Comparison of ENCODE assay signal across 22 cellular contexts in the genomic region with DNA sequence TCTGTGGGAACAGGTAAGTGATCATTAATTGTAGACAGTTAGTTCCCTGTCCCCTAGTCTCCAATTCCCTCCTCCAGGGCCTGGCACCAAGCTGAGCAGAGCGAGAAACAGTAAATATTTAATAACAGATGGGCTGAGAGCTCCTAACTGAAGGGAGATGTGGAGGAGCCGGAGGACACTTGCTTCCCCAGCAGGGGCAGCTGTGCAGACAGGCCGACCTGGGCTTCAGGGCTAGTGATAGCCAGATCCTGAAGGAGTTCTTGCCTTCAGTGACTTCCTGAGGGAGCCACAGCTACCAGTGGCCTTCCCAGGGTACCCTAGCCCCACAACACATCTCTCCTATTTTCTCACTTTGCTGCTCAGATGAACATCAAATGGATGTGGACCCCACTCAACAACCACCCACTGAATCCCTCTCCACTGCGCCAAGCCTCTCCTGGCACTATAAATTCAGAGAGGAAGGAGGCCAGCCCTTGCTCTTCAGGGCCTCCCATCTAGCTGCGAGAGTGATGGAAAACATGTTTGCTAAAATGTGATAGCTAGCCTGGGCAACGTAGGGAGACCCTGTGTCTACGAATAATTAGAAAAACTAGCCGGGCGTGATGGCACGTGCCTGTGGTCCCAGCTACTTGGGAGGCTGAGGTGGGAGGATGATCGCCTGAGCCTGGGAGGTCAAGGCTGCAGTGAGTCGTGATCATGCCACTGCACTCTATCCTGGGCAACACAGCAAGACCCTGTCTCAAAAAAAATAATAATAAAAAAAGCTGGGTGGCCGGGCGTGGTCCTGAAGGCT. TPM values are rescaled to one million over a fixed set of nuclear protein-coding genes. Genes with fewer than 3 reads are reported as not detected.
DNase-seq lines count a peak whose midpoint lies in the region; ATAC-seq and TF ChIP-seq lines count a peak whose summit lies in the region.
"Had no signal": no experiment of that assay in that cellular context is flagged by ENCODE, and none has a peak within 500 bp of the region (broad histone marks: within the 10 kb centered on the region; RNA-seq: fewer than 3 reads in every experiment).

No MANE protein-coding gene starts in this region.

- H3K9me3 ChIP-seq in BLaER1 treated with 17β-estradiol and CSF1 and Interleukin-3, amounts not matched to agents 10 nM and 100 nM (replicated peaks in 1 of 11), result no peaks in the 10 kb centered on the region
- H3K9me3 ChIP-seq in HEK293 (ENCODE audit: control insufficient read depth, insufficient read depth, low read depth, low read length) (no peaks in the 10 kb centered on the region), WERI-Rb-1 (ENCODE audit: severe bottlenecking) (no peaks in the 10 kb centered on the region)
- H3K9me3 ChIP-seq: BE2C, heart right ventricle, pancreas, right atrium auricular region, tibial nerve had no signal

- H3K4me3 ChIP-seq in BLaER1 treated with 17β-estradiol and CSF1 and Interleukin-3, amounts not matched to agents 10 nM and 100 nM, result no peak overlapping the region
- H3K4me3 ChIP-seq in HEK293 (ENCODE audit: low read depth, low read length), result no peak overlapping the region
- no peak overlapping the region for H3K4me3 ChIP-seq in WERI-Rb-1 (ENCODE audit: low read depth, low read length)
- H3K4me3 ChIP-seq: heart right ventricle, pancreas, right atrium auricular region, tibial nerve had no signal

- DNase-seq in WERI-Rb-1 (no peak), glutamatergic neuron (no peak), superior temporal gyrus (ENCODE audit: extremely low spot score) (no peak)
- DNase-seq in naive thymus-derived CD8-positive, alpha-beta T cell, result no peak
- DNase-seq: activated CD4-positive, alpha-beta T cell treated with anti-CD3 and anti-CD28 coated beads for 1 hour; activated CD8-positive, alpha-beta memory T cell treated with anti-CD3 and anti-CD28 coated beads for 24 hours; activated T-cell treated with anti-CD3 and anti-CD28 coated beads, Interleukin-2, amount 50 U/mL, for 24 hours; BE2C; heart right ventricle; naive thymus-derived CD4-positive, alpha-beta T cell; NCI-H1092; NCI-H510A treated with DMSO at 0.1 percent for 48 hours; pancreas; Right ventricle myocardium superior had no signal

- CTCF ChIA-PET in HEK293 (lab: Yijun Ruan, JAX), result interaction anchor here (0.5 to 2.5 kb wide), 7 partner anchors 9 to 43 kb away, joined by 3 to 18 read pairs (median 5); no protein-coding TSS in a partner anchor

- TF ChIP-seq CTCF in HEK293 (tag by site-specific recombination; IDR thresholded peaks at IDR 0.05), result no peak
- TF ChIP-seq CTCF in WERI-Rb-1 (IDR thresholded peaks at IDR 0.05; ENCODE audit: low read depth, low read length), result peak; percentile 20; the same call in 1 of the 2 replicates
- no peak for TF ChIP-seq CTCF in glutamatergic neuron (IDR thresholded peaks at IDR 0.05; ENCODE audit: partially characterized antibody, unreplicated experiment)

- peak overlapping the region; percentile 89 for H3K27ac Mint-ChIP-seq in glutamatergic neuron (ENCODE audit: unreplicated experiment)
- H3K27ac Mint-ChIP-seq in naive thymus-derived CD8-positive, alpha-beta T cell, result no peak overlapping the region
- H3K27ac Mint-ChIP-seq: activated T-cell treated with anti-CD3 and anti-CD28 coated beads, Interleukin-2, amount 50 U/mL, for 24 hours; naive thymus-derived CD4-positive, alpha-beta T cell; stimulated activated naive CD8-positive, alpha-beta T cell treated with anti-CD3 and anti-CD28 coated beads, Interleukin-15, Interleukin-2, amounts not matched to agents 100 ng/mL and 50 ng/mL, for 24 hours had no signal

- H4K20me1 ChIP-seq in BLaER1 treated with 17β-estradiol and CSF1 and Interleukin-3, amounts not matched to agents 10 nM and 100 nM, result no peaks in the 10 kb centered on the region

- H3K4me1 ChIP-seq in BLaER1 treated with 17β-estradiol and CSF1 and Interleukin-3, amounts not matched to agents 10 nM and 100 nM, result peaks cover 23 to 54% (median 40%) of the 10 kb centered on the region in 10 experiments
- no peaks in the 10 kb centered on the region for H3K4me1 ChIP-seq in HEK293 (ENCODE audit: control insufficient read depth, insufficient read depth, low read length)
- H3K4me1 ChIP-seq: BE2C, pancreas had no signal

- H3K27me3 ChIP-seq in BLaER1 treated with 17β-estradiol and CSF1 and Interleukin-3, amounts not matched to agents 10 nM and 100 nM, result no peaks in the 10 kb centered on the region
- no peaks in the 10 kb centered on the region for H3K27me3 ChIP-seq in WERI-Rb-1 (ENCODE audit: insufficient read depth, low read depth, severe bottlenecking)
- H3K27me3 ChIP-seq: BE2C, heart right ventricle, pancreas, right atrium auricular region, tibial nerve had no signal

- no peak for ATAC-seq in GM18511 (IDR thresholded peaks at IDR 0.05; ENCODE audit: unreplicated experiment)
- no peak for ATAC-seq in naive thymus-derived CD8-positive, alpha-beta T cell
- ATAC-seq: left lobe of liver; naive thymus-derived CD4-positive, alpha-beta T cell had no signal

- no peaks in the 10 kb centered on the region for H3K36me3 ChIP-seq in BLaER1 treated with 17β-estradiol and CSF1 and Interleukin-3, amounts not matched to agents 10 nM and 100 nM
- H3K36me3 ChIP-seq in HEK293 (ENCODE audit: control insufficient read depth in 2 of 2, insufficient read depth in 1 of 2, low read length in 2 of 2) (no peaks in the 10 kb centered on the region), WERI-Rb-1 (no peaks in the 10 kb centered on the region)
- H3K36me3 ChIP-seq: BE2C, heart right ventricle, pancreas, right atrium auricular region, tibial nerve had no signal

- H3K4me3 Mint-ChIP-seq in glutamatergic neuron (ENCODE audit: unreplicated experiment), result peak overlapping the region; percentile 12
- H3K4me3 Mint-ChIP-seq in naive thymus-derived CD8-positive, alpha-beta T cell, result no peak overlapping the region
- H3K4me3 Mint-ChIP-seq: activated T-cell treated with anti-CD3 and anti-CD28 coated beads, Interleukin-2, amount 50 U/mL, for 24 hours; naive thymus-derived CD4-positive, alpha-beta T cell; stimulated activated naive CD8-positive, alpha-beta T cell treated with anti-CD3 and anti-CD28 coated beads, Interleukin-15, Interleukin-2, amounts not matched to agents 100 ng/mL and 50 ng/mL, for 24 hours had no signal

- no peak overlapping the region for H3K9ac ChIP-seq in BLaER1 treated with 17β-estradiol and CSF1 and Interleukin-3, amounts not matched to agents 10 nM and 100 nM
- H3K9ac ChIP-seq: KMS-11 had no signal

- H3K27me3 Mint-ChIP-seq in glutamatergic neuron (ENCODE audit: unreplicated experiment), result peaks cover 23% of the 10 kb centered on the region
- H3K27me3 Mint-ChIP-seq in naive thymus-derived CD8-positive, alpha-beta T cell, result peaks cover 3 to 12% (median 9%) of the 10 kb centered on the region in 5 donors

- peaks cover 25% of the 10 kb centered on the region for H3K4me1 Mint-ChIP-seq in glutamatergic neuron (ENCODE audit: low read depth, unreplicated experiment)
- peaks cover 5 to 15% (median 12%) of the 10 kb centered on the region in 4 donors for H3K4me1 Mint-ChIP-seq in naive thymus-derived CD8-positive, alpha-beta T cell

- peak overlapping the region in 9 of 11 experiments; percentile 16 to 69 (median 40); a peak in 14 of 22 replicates for H3K4me2 ChIP-seq in BLaER1 treated with 17β-estradiol and CSF1 and Interleukin-3, amounts not matched to agents 10 nM and 100 nM
- H3K4me2 ChIP-seq: KMS-11 had no signal

- no peaks in the 10 kb centered on the region for H3K36me3 Mint-ChIP-seq in glutamatergic neuron (ENCODE audit: unreplicated experiment)
- no peaks in the 10 kb centered on the region for H3K36me3 Mint-ChIP-seq in naive thymus-derived CD8-positive, alpha-beta T cell

- H3K9me3 Mint-ChIP-seq in glutamatergic neuron (ENCODE audit: unreplicated experiment), result peaks cover 2% of the 10 kb centered on the region
- no peaks in the 10 kb centered on the region for H3K9me3 Mint-ChIP-seq in naive thymus-derived CD8-positive, alpha-beta T cell
- H3K9me3 Mint-ChIP-seq: activated T-cell treated with anti-CD3 and anti-CD28 coated beads, Interleukin-2, amount 50 U/mL, for 24 hours; stimulated activated naive CD8-positive, alpha-beta T cell treated with anti-CD3 and anti-CD28 coated beads, Interleukin-15, Interleukin-2, amounts not matched to agents 100 ng/mL and 50 ng/mL, for 24 hours had no signal

- 0 out of 22 replicates have a peak overlapping the region, but pooled peaks of 1 of the 11 experiments have one; percentile 14 for H3K27ac ChIP-seq in BLaER1 treated with 17β-estradiol and CSF1 and Interleukin-3, amounts not matched to agents 10 nM and 100 nM
- no peak overlapping the region for H3K27ac ChIP-seq in HEK293 (ENCODE audit: extremely low read depth, low read depth, low read length)
- H3K27ac ChIP-seq in WERI-Rb-1, result no peak overlapping the region
- H3K27ac ChIP-seq: heart right ventricle, KMS-11, pancreas, right atrium auricular region, tibial nerve had no signal

- POLR2A ChIA-PET in HEK293 (lab: Yijun Ruan, JAX), result interaction anchor here (0.6 to 1.8 kb wide), 5 partner anchors 10 to 24 kb away, joined by 3 to 6 read pairs (median 4); no protein-coding TSS in a partner anchor
- POLR2A ChIA-PET in naive thymus-derived CD8-positive, alpha-beta T cell (lab: Charles Lee), result interaction anchor here (1.1 kb wide), 1 partner anchor 17 kb away, joined by 10 read pairs; no protein-coding TSS in a partner anchor

TF ChIP-seq in HEK293, 187 proteins besides CTCF, POLR2A, EP300 and RAD21:
- TF ChIP-seq, protein P1, sequence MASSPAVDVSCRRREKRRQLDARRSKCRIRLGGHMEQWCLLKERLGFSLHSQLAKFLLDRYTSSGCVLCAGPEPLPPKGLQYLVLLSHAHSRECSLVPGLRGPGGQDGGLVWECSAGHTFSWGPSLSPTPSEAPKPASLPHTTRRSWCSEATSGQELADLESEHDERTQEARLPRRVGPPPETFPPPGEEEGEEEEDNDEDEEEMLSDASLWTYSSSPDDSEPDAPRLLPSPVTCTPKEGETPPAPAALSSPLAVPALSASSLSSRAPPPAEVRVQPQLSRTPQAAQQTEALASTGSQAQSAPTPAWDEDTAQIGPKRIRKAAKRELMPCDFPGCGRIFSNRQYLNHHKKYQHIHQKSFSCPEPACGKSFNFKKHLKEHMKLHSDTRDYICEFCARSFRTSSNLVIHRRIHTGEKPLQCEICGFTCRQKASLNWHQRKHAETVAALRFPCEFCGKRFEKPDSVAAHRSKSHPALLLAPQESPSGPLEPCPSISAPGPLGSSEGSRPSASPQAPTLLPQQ (tag by site-specific recombination; IDR thresholded peaks at IDR 0.05), result 0 out of 2 replicates have a peak, but pooled peaks have one; percentile 45
- TF ChIP-seq KLF1 (tag by site-specific recombination; IDR thresholded peaks at IDR 0.05) (0 out of 2 replicates have a peak, but pooled peaks have one; percentile 44), ZNF121 (tag by site-specific recombination; IDR thresholded peaks at IDR 0.05) (peak; percentile 97), GLIS2 (tag by site-specific recombination; IDR thresholded peaks at IDR 0.05) (no peak)
TF ChIP-seq in HEK293: peak in this region for 3.

RNA-seq across cellular contexts. Expression of a gene that starts 26.9 kb away (rescaled TPM):
- 1.1 TPM for total RNA-seq in glutamatergic neuron (ENCODE audit: unreplicated experiment)
- not detected for total RNA-seq in naive thymus-derived CD8-positive, alpha-beta T cell
- not detected for polyA plus RNA-seq in naive thymus-derived CD8-positive, alpha-beta T cell
- total RNA-seq: naive thymus-derived CD4-positive, alpha-beta T cell had no signal
- polyA plus RNA-seq: naive thymus-derived CD4-positive, alpha-beta T cell had no signal
